ENCODE assay signal across 14 cellular contexts in genomic region chr11:13007702-13008435, GRCh38. TPM values are rescaled to one million over a fixed set of nuclear protein-coding genes. Genes with fewer than 3 reads are reported as not detected.
DNase-seq lines count a peak whose midpoint lies in the region; ATAC-seq, FAIRE-seq and TF ChIP-seq lines count a peak whose summit lies in the region.
"Had no signal": no experiment of that assay in that cellular context is flagged by ENCODE, and none has a peak within 500 bp of the region (broad histone marks: within the 10 kb centered on the region; RNA-seq: fewer than 3 reads in every experiment).

No MANE protein-coding gene starts in this region.

- H3K9me3 ChIP-seq in BLaER1 (peaks cover 22% of the 10 kb centered on the region), HUES64 (ENCODE audit: insufficient read depth, low read depth, low read length) (peaks cover 7% of the 10 kb centered on the region; the same call in 1 of the 2 replicates), endodermal cell (ENCODE audit: control insufficient read depth, low read length) (peaks cover 13% of the 10 kb centered on the region), lung (ENCODE audit: control insufficient read depth in 2 of 2, insufficient read depth in 1 of 2, low read length in 1 of 2) (peaks cover 0 to 9% of the 10 kb centered on the region in 2 donors), testis (no peaks in the 10 kb centered on the region)
- H3K9me3 ChIP-seq: gastrocnemius medialis had no signal

- peaks cover 15% of the 10 kb centered on the region for H3K9me3 Mint-ChIP-seq in endodermal cell

- H3K4me3 ChIP-seq in BLaER1 (peak overlapping the region; percentile 75), HUES64 (ENCODE audit: low read length) (peak overlapping the region; percentile 62), endodermal cell (ENCODE audit: low read length) (peak overlapping the region; percentile 83), lung (no peak overlapping the region), testis (no peak overlapping the region), dorsolateral prefrontal cortex (peak overlapping the region in 10 of 59 donors; percentile 38 to 64 (median 53))

- peaks cover 71% of the 10 kb centered on the region for H3K27me3 Mint-ChIP-seq in endodermal cell (ENCODE audit: insufficient read depth)

- TF ChIP-seq CTCF in endodermal cell (conservative IDR thresholded peaks at IDR 0.05) (no peak), lung (IDR thresholded peaks at IDR 0.05; ENCODE audit: control extremely low read depth, extremely low read depth) (no peak), testis (IDR thresholded peaks at IDR 0.05) (no peak), dorsolateral prefrontal cortex (IDR thresholded peaks at IDR 0.05 in 54 of 56, conservative IDR thresholded peaks at IDR 0.05 in 2 of 56; ENCODE audit: low read depth in 1 of 56, partially characterized antibody in 56 of 56) (no peak)

- intact Hi-C loops in testis (cut with DNase I; ENCODE audit: low total_unique reads) (no loop called here), dorsolateral prefrontal cortex (cut with DNase I) (no loop called here)

- H3K27ac ChIP-seq in BLaER1: peak overlapping the region; percentile 70
- H3K27ac ChIP-seq in HUES64 (ENCODE audit: low read depth, low read length): peak overlapping the region; percentile 73; the same call in 1 of the 2 replicates
- no peak overlapping the region for H3K27ac ChIP-seq in endodermal cell (ENCODE audit: low read depth, low read length)
- H3K27ac ChIP-seq in lung (ENCODE audit: low read depth in 1 of 2, low read length in 1 of 2): no peak overlapping the region
- no peak overlapping the region for H3K27ac ChIP-seq in testis
- no peak overlapping the region for H3K27ac ChIP-seq in dorsolateral prefrontal cortex
- H3K27ac ChIP-seq: gastrocnemius medialis, WERI-Rb-1 had no signal

- ATAC-seq in lung (ENCODE audit: insufficient read depth, low FRiP score): peak; percentile 7
- ATAC-seq in HG02970 (IDR thresholded peaks at IDR 0.05; ENCODE audit: low FRiP score, unreplicated experiment): no peak
- ATAC-seq: gastrocnemius medialis had no signal

- no peak for FAIRE-seq in urothelium cell line (lab: Jason Lieb, UNC)
- FAIRE-seq: GM19239 had no signal

- H3K4me2 ChIP-seq in BLaER1: peak overlapping the region; percentile 96

- peaks cover 35% of the 10 kb centered on the region for H3K4me1 Mint-ChIP-seq in endodermal cell

- no peak overlapping the region for H3K27ac Mint-ChIP-seq in endodermal cell

- no peak for TF ChIP-seq POLR2A in testis (IDR thresholded peaks at IDR 0.05)

- no peak for DNase-seq in endodermal cell
- DNase-seq in lung (ENCODE audit: low spot score): no peak
- no peak for DNase-seq in urothelium cell line (ENCODE audit: low spot score)
- DNase-seq in testis: no peak
- DNase-seq in dorsolateral prefrontal cortex: no peak
- DNase-seq: gastrocnemius medialis; NCI-H1436 treated with DMSO at 0.1 percent for 48 hours; stimulated activated CD4-positive, alpha-beta T cell treated with anti-CD3 and anti-CD28 coated beads, Interleukin-2, amount 100 ng/mL, for 24 hours; WERI-Rb-1 had no signal

- peaks cover 9% of the 10 kb centered on the region; the same call in 1 of the 2 replicates for H3K36me3 ChIP-seq in BLaER1
- no peaks in the 10 kb centered on the region for H3K36me3 ChIP-seq in HUES64 (ENCODE audit: insufficient read depth, low read length)
- H3K36me3 ChIP-seq in endodermal cell (ENCODE audit: control insufficient read depth, insufficient read depth, low read length): no peaks in the 10 kb centered on the region
- H3K36me3 ChIP-seq in lung (ENCODE audit: control insufficient read depth in 2 of 2, insufficient read depth in 2 of 2, low read length in 2 of 2): no peaks in the 10 kb centered on the region
- no peaks in the 10 kb centered on the region for H3K36me3 ChIP-seq in testis (ENCODE audit: low read depth, missing control alignments)
- H3K36me3 ChIP-seq: gastrocnemius medialis, WERI-Rb-1 had no signal

- H3K9ac ChIP-seq in BLaER1 (peak overlapping the region; percentile 75; the same call in 1 of the 2 replicates), HUES64 (ENCODE audit: low read depth, low read length) (no peak overlapping the region), endodermal cell (ENCODE audit: extremely low read depth, low read length, poor library complexity, severe bottlenecking) (no peak overlapping the region)
- H3K9ac ChIP-seq: parathyroid adenoma had no signal

- H3K27me3 ChIP-seq in BLaER1 (peaks cover 38% of the 10 kb centered on the region), HUES64 (ENCODE audit: insufficient read depth, low read length) (peaks cover 69% of the 10 kb centered on the region), endodermal cell (ENCODE audit: control insufficient read depth, insufficient read depth, low read length, poor library complexity, severe bottlenecking) (no peaks in the 10 kb centered on the region), lung (ENCODE audit: control insufficient read depth, insufficient read depth) (peaks cover 3% of the 10 kb centered on the region), testis (no peaks in the 10 kb centered on the region), dorsolateral prefrontal cortex (peaks cover 3 to 73% (median 47%) of the 10 kb centered on the region in 45 donors)

- WGBS in HUES64: 69% methylated on average over 2 of the region's 2 CpGs
- 54 to 79% methylated on average over 2 of the region's 2 CpGs for WGBS in endodermal cell (ENCODE audit: insufficient coverage in 1 of 2, insufficient read length in 1 of 2), 2 experiments
- WGBS in lung, 2 donors: 68 to 87% methylated on average over 2 of the region's 2 CpGs
- 15 to 62% methylated on average over 2 of the region's 2 CpGs for WGBS in testis, 2 donors

- H4K20me1 ChIP-seq in BLaER1: peaks cover 36% of the 10 kb centered on the region

- H3K36me3 Mint-ChIP-seq in endodermal cell (ENCODE audit: low read depth): peaks cover 24% of the 10 kb centered on the region

- H3K4me1 ChIP-seq in BLaER1: peaks cover 64% of the 10 kb centered on the region
- peaks cover 48% of the 10 kb centered on the region for H3K4me1 ChIP-seq in HUES64 (ENCODE audit: insufficient read depth, low read length)
- peaks cover 8% of the 10 kb centered on the region for H3K4me1 ChIP-seq in endodermal cell (ENCODE audit: control insufficient read depth, insufficient read depth, low read length)
- peaks cover 0 to 14% of the 10 kb centered on the region in 2 donors for H3K4me1 ChIP-seq in lung (ENCODE audit: control insufficient read depth in 2 of 2, insufficient read depth in 2 of 2, low read length in 2 of 2)
- H3K4me1 ChIP-seq in testis: peaks cover 13% of the 10 kb centered on the region

- H3K4me3 Mint-ChIP-seq in endodermal cell: peak overlapping the region; percentile 79

RNA-seq across cellular contexts. Expression of gene RASSF10, which starts 1.2 kb away (rescaled TPM):
- 2.5 TPM for polyA plus RNA-seq in HUES64 (2013, experiment 1 of 2)
- 2.1 TPM for polyA plus RNA-seq in HUES64 (2013, experiment 2 of 2)
- total RNA-seq in endodermal cell (10 to 100 TPM; 29.1 to 30.8 TPM), lung (10 to 100 TPM; 10.0 to 12.2 TPM), testis (1 to 10 TPM; 3.0 to 6.3 TPM), dorsolateral prefrontal cortex (1 to 10 TPM in 25 of 120 experiments, under 1 TPM in 84, not detected in 11; 0.19 to 2.1 (median 0.63) TPM)
- polyA plus RNA-seq in endodermal cell (2013, experiment 1 of 2): 2.7 TPM
- polyA plus RNA-seq in endodermal cell (2013, experiment 2 of 2): 2.7 TPM
- polyA plus RNA-seq in lung (1 to 10 TPM; 1.7 to 2.2 TPM), testis (ENCODE audit: insufficient read depth, low read depth, low replicate concordance) (2.9 TPM)

Comparison
In these comparisons a context has a peak if more than half of its experiments do, and no peak if none do; other contexts are left out.
1. H3K27ac ChIP-seq: peak in BLaER1 (single experiment) and HUES64 (single experiment); none in endodermal cell (single experiment), lung (0 of 2), testis (0 of 2) and dorsolateral prefrontal cortex (0 of 59).
2. H3K4me3 ChIP-seq: peak in BLaER1 (single experiment), HUES64 (single experiment) and endodermal cell (single experiment); none in lung (single experiment) and testis (0 of 2).